8 cellular contexts compared by ENCODE assay signal in genomic region chr10:63700209-63700934, GRCh38.
DNase-seq lines count a peak whose midpoint lies in the region; ATAC-seq and TF ChIP-seq lines count a peak whose summit lies in the region.

No MANE protein-coding gene starts in this region.

- no peak for DNase-seq in activated CD8-positive, alpha-beta memory T cell treated with anti-CD3 and anti-CD28 coated beads, Interleukin-2, amount 10 ng/mL, durations not matched to agents 7 days and 5 days
- no peak for DNase-seq in activated CD8-positive, alpha-beta memory T cell treated with anti-CD3 and anti-CD28 coated beads, Interleukin-2, amount 50 U/mL, for 48 hours
- DNase-seq in left cardiac atrium (peak; percentile 50), immature natural killer cell (no peak), AML-193 (lab: John Stamatoyannopoulos, UW) (no peak), WERI-Rb-1 (no peak)

- intact Hi-C loops in left cardiac atrium (cut with DNase I) = no loop called here

- H3K36me3 Mint-ChIP-seq in activated CD8-positive, alpha-beta memory T cell treated with anti-CD3 and anti-CD28 coated beads, Interleukin-2, amount 10 ng/mL, durations not matched to agents 7 days and 5 days = peaks cover 3% of the 10 kb centered on the region
- H3K36me3 Mint-ChIP-seq in immature natural killer cell = no peaks in the 10 kb centered on the region

- no peak overlapping the region for H3K9ac ChIP-seq in stomach smooth muscle (ENCODE audit: low read length in 2 of 2)

- no peak for TF ChIP-seq CTCF in VCaP (conservative IDR thresholded peaks at IDR 0.05)
- TF ChIP-seq CTCF in WERI-Rb-1 (IDR thresholded peaks at IDR 0.05; ENCODE audit: low read depth, low read length) = no peak

- no peak overlapping the region for H3K4me3 Mint-ChIP-seq in activated CD8-positive, alpha-beta memory T cell treated with anti-CD3 and anti-CD28 coated beads, Interleukin-2, amount 10 ng/mL, durations not matched to agents 7 days and 5 days
- H3K4me3 Mint-ChIP-seq in immature natural killer cell = no peak overlapping the region

- ATAC-seq in activated CD8-positive, alpha-beta memory T cell treated with anti-CD3 and anti-CD28 coated beads, Interleukin-2, amount 10 ng/mL, durations not matched to agents 7 days and 5 days = peak; percentile 60
- ATAC-seq in left cardiac atrium = peak; percentile 77 to 98

- no peaks in the 10 kb centered on the region for H3K27me3 Mint-ChIP-seq in activated CD8-positive, alpha-beta memory T cell treated with anti-CD3 and anti-CD28 coated beads, Interleukin-2, amount 10 ng/mL, durations not matched to agents 7 days and 5 days
- H3K27me3 Mint-ChIP-seq in immature natural killer cell (ENCODE audit: low read depth in 3 of 3) = peaks cover 0 to 3% (median 1%) of the 10 kb centered on the region in 3 donors

- H3K27me3 ChIP-seq in stomach smooth muscle (ENCODE audit: control insufficient read depth in 1 of 2, insufficient read depth in 2 of 2, low read length in 2 of 2) = no peaks in the 10 kb centered on the region
- no peaks in the 10 kb centered on the region for H3K27me3 ChIP-seq in WERI-Rb-1 (ENCODE audit: insufficient read depth, low read depth, severe bottlenecking)

- peaks cover 21% of the 10 kb centered on the region for H3K4me1 ChIP-seq in stomach smooth muscle (ENCODE audit: control insufficient read depth, insufficient read depth, low read length)

- CTCF ChIA-PET in activated CD8-positive, alpha-beta memory T cell treated with anti-CD3 and anti-CD28 coated beads, Interleukin-2, amount 10 ng/mL, durations not matched to agents 7 days and 5 days (lab: Charles Lee) = interaction anchor here (1.0 to 2.6 kb wide), 3 partner anchors 20 to 534 kb away, joined by 3 to 7 read pairs (median 4); no protein-coding TSS in a partner anchor

- no peaks in the 10 kb centered on the region for H3K36me3 ChIP-seq in stomach smooth muscle (ENCODE audit: control insufficient read depth in 2 of 2, insufficient read depth in 2 of 2, low read length in 2 of 2)
- no peaks in the 10 kb centered on the region for H3K36me3 ChIP-seq in WERI-Rb-1

- peaks cover 14% of the 10 kb centered on the region for H3K4me1 Mint-ChIP-seq in activated CD8-positive, alpha-beta memory T cell treated with anti-CD3 and anti-CD28 coated beads, Interleukin-2, amount 10 ng/mL, durations not matched to agents 7 days and 5 days
- no peaks in the 10 kb centered on the region for H3K4me1 Mint-ChIP-seq in immature natural killer cell

- H3K27ac Mint-ChIP-seq in activated CD8-positive, alpha-beta memory T cell treated with anti-CD3 and anti-CD28 coated beads, Interleukin-2, amount 10 ng/mL, durations not matched to agents 7 days and 5 days = no peak overlapping the region
- H3K27ac Mint-ChIP-seq in immature natural killer cell = no peak overlapping the region

- H3K9me3 ChIP-seq in stomach smooth muscle (ENCODE audit: control insufficient read depth in 2 of 2, low read length in 2 of 2) (no peaks in the 10 kb centered on the region), WERI-Rb-1 (ENCODE audit: severe bottlenecking) (no peaks in the 10 kb centered on the region)

- H3K9me3 Mint-ChIP-seq in activated CD8-positive, alpha-beta memory T cell treated with anti-CD3 and anti-CD28 coated beads, Interleukin-2, amount 10 ng/mL, durations not matched to agents 7 days and 5 days (ENCODE audit: low read depth) = no peaks in the 10 kb centered on the region
- no peaks in the 10 kb centered on the region for H3K9me3 Mint-ChIP-seq in immature natural killer cell

- H3K4me3 ChIP-seq in stomach smooth muscle (ENCODE audit: low read length in 2 of 2) = no peak overlapping the region
- H3K4me3 ChIP-seq in WERI-Rb-1 (ENCODE audit: low read depth, low read length) = no peak overlapping the region

- H3K27ac ChIP-seq in VCaP (peak overlapping the region; percentile 79), stomach smooth muscle (ENCODE audit: low read length) (peak overlapping the region; percentile 66), WERI-Rb-1 (no peak overlapping the region)
